In genomic region chr4:2333356-2333841, GRCh38 we compare ENCODE assay signal across 14 cellular contexts.
DNase-seq lines count a peak whose midpoint lies in the region; FAIRE-seq and TF ChIP-seq lines count a peak whose summit lies in the region.
"Had no signal": no experiment of that assay in that cellular context is flagged by ENCODE, and none has a peak within 500 bp of the region (broad histone marks: within the 10 kb centered on the region; RNA-seq: fewer than 3 reads in every experiment).

No MANE protein-coding gene starts in this region.

- no peak for DNase-seq in GM12892 (ENCODE audit: insufficient read length)
- peak; percentile 37 for DNase-seq in KBM-7
- peak; percentile 3 for DNase-seq in endothelial cell (ENCODE audit: low spot score)
- no peak for DNase-seq in NCI-H128 (lab: John Stamatoyannopoulos, UW; ENCODE audit: unreplicated experiment)
- DNase-seq in OCI-M2 (lab: John Stamatoyannopoulos, UW; ENCODE audit: unreplicated experiment), result no peak
- no peak for DNase-seq in islet precursor cell
- no peak for DNase-seq in NCI-H2227 treated with DMSO at 0.1 percent for 48 hours (lab: John Stamatoyannopoulos, UW)
- DNase-seq: activated T-cell treated with anti-CD3 and anti-CD28 coated beads, Interleukin-2, amount 50 U/mL, for 24 hours; effector CD8-positive, alpha-beta T cell; mesendoderm; NCI-H187 had no signal

- H3K36me3 Mint-ChIP-seq in endothelial cell (ENCODE audit: low read depth, unreplicated experiment), result peaks cover 6% of the 10 kb centered on the region
- H3K36me3 Mint-ChIP-seq: CD14-positive monocyte had no signal

- no peak overlapping the region for H3K4me3 ChIP-seq in parathyroid adenoma (ENCODE audit: low read depth, low read length)
- H3K4me3 ChIP-seq: PC-9 had no signal

- H3K36me3 ChIP-seq in parathyroid adenoma (ENCODE audit: control insufficient read depth, insufficient read depth, low read length), result no peaks in the 10 kb centered on the region

- H3K4me3 Mint-ChIP-seq in endothelial cell (ENCODE audit: unreplicated experiment), result no peak overlapping the region
- H3K4me3 Mint-ChIP-seq: activated T-cell treated with anti-CD3 and anti-CD28 coated beads, Interleukin-2, amount 50 U/mL, for 24 hours; CD14-positive monocyte had no signal

- H3K4me1 Mint-ChIP-seq in endothelial cell (ENCODE audit: unreplicated experiment), result peaks cover 4% of the 10 kb centered on the region

- H3K4me1 ChIP-seq in parathyroid adenoma, result no peaks in the 10 kb centered on the region

- no peak overlapping the region for H3K27ac Mint-ChIP-seq in endothelial cell (ENCODE audit: unreplicated experiment)
- H3K27ac Mint-ChIP-seq: activated T-cell treated with anti-CD3 and anti-CD28 coated beads, Interleukin-2, amount 50 U/mL, for 24 hours had no signal

- in situ Hi-C loops in KBM-7 (cut with MboI; ENCODE audit: low pct_unique_long_range_greater_than_20kb, low sequenced_read_pairs), result no loop called here

- FAIRE-seq in GM12892 (lab: Jason Lieb, UNC), result peak; percentile 30

- no peak overlapping the region for H3K9ac ChIP-seq in parathyroid adenoma

- H3K27me3 Mint-ChIP-seq in endothelial cell (ENCODE audit: unreplicated experiment), result peaks cover 5% of the 10 kb centered on the region
- H3K27me3 Mint-ChIP-seq: activated T-cell treated with anti-CD3 and anti-CD28 coated beads, Interleukin-2, amount 50 U/mL, for 24 hours had no signal

- no peak overlapping the region for H2AFZ ChIP-seq in parathyroid adenoma
- H2AFZ ChIP-seq: PC-9 had no signal

- H3K9me3 Mint-ChIP-seq in endothelial cell (ENCODE audit: unreplicated experiment), result no peaks in the 10 kb centered on the region

- no peaks in the 10 kb centered on the region for H3K27me3 ChIP-seq in parathyroid adenoma (ENCODE audit: control insufficient read depth, insufficient read depth, low read length)

- H3K4me2 ChIP-seq in parathyroid adenoma (ENCODE audit: low read length), result peak overlapping the region; percentile 39
- H3K4me2 ChIP-seq: PC-9 had no signal

- H3K27ac ChIP-seq in parathyroid adenoma, result no peak overlapping the region
- H3K27ac ChIP-seq: PC-9 had no signal

- TF ChIP-seq POLR2A in GM12892 (IDR thresholded peaks at IDR 0.05; ENCODE audit: low read depth, low read length), result no peak

- no peaks in the 10 kb centered on the region for H3K79me2 ChIP-seq in parathyroid adenoma

- H3K9me3 ChIP-seq in parathyroid adenoma (ENCODE audit: control insufficient read depth, low read length), result no peaks in the 10 kb centered on the region

- TF ChIP-seq CTCF in endothelial cell (IDR thresholded peaks at IDR 0.05; ENCODE audit: unreplicated experiment) (no peak), parathyroid adenoma (IDR thresholded peaks at IDR 0.05) (no peak)

Comparison
In these comparisons a context has a peak if more than half of its experiments do, and no peak if none do; other contexts are left out.
1. DNase-seq: peak in KBM-7 (single experiment) and endothelial cell (single experiment); none in GM12892 (single experiment), NCI-H128 (single experiment), OCI-M2 (single experiment), islet precursor cell (single experiment) and NCI-H2227 treated with DMSO at 0.1 percent for 48 hours (single experiment).